In genomic region chr17:16448490-16448889, GRCh38 we compare ENCODE assay signal across 2 cellular contexts.
TF ChIP-seq lines count a peak whose summit lies in the region.

No MANE protein-coding gene starts in this region.

TF ChIP-seq in GM12891, 5 proteins besides CTCF, POLR2A, EP300 and RAD21:
- TF ChIP-seq POLR2AphosphoS5 (IDR thresholded peaks at IDR 0.05; ENCODE audit: low read depth, low read length) (no peak), POU2F2 (IDR thresholded peaks at IDR 0.05; ENCODE audit: low read depth, low read length) (no peak), PAX5 (IDR thresholded peaks at IDR 0.05; ENCODE audit: insufficient read depth, low read length, severe bottlenecking) (no peak), TAF1 (IDR thresholded peaks at IDR 0.05; ENCODE audit: low read depth, low read length) (no peak), SPI1 (IDR thresholded peaks at IDR 0.05; ENCODE audit: low read depth, low read length) (no peak)

TF ChIP-seq in K562, 482 proteins besides CTCF, POLR2A, EP300 and RAD21:
- TF ChIP-seq ZNF592 (IDR thresholded peaks at IDR 0.05) (no peak), FOXA1 (IDR thresholded peaks at IDR 0.05; ENCODE audit: borderline replicate concordance) (no peak), CHCHD3 (CRISPR knock-in tag; IDR thresholded peaks at IDR 0.05) (no peak), RBM39 (optimal IDR thresholded peaks at IDR 0.05; ENCODE audit: low read depth, low read length) (no peak), ZFPM2 (CRISPR knock-in tag; IDR thresholded peaks at IDR 0.05) (no peak), E2F4 (CRISPR knock-in tag; IDR thresholded peaks at IDR 0.05; ENCODE audit: low read depth) (no peak), DNMT1 (IDR thresholded peaks at IDR 0.05) (no peak), MCM2 (IDR thresholded peaks at IDR 0.05; ENCODE audit: low read depth) (no peak), HMG20A (CRISPR knock-in tag; conservative IDR thresholded peaks at IDR 0.05) (no peak), E2F8 (IDR thresholded peaks at IDR 0.05; ENCODE audit: low read depth, partially characterized antibody) (no peak), ZFP36 (IDR thresholded peaks at IDR 0.05; ENCODE audit: low read depth, low read length, partially characterized antibody) (no peak), HIVEP1 (CRISPR knock-in tag; IDR thresholded peaks at IDR 0.05) (no peak), ZNF589 (CRISPR knock-in tag; IDR thresholded peaks at IDR 0.05; ENCODE audit: low read depth) (no peak), CBX5 (IDR thresholded peaks at IDR 0.05; ENCODE audit: borderline replicate concordance, low read depth) (no peak), ZNF57 (CRISPR knock-in tag; IDR thresholded peaks at IDR 0.05) (no peak), ZNF398 (CRISPR knock-in tag; IDR thresholded peaks at IDR 0.05) (no peak), NR2C2 (CRISPR knock-in tag; IDR thresholded peaks at IDR 0.05) (no peak), NR2C2 (tag; IDR thresholded peaks at IDR 0.05) (no peak), PYGO2 (tag; IDR thresholded peaks at IDR 0.05) (no peak), NFXL1 (CRISPR knock-in tag; IDR thresholded peaks at IDR 0.05) (no peak), MXI1 (IDR thresholded peaks at IDR 0.05; ENCODE audit: low read depth, low read length) (no peak)
TF ChIP-seq in K562: peak in this region for 0.
